11 cellular contexts compared by ENCODE assay signal in genomic region chr2:58107803-58108710, GRCh38.
DNase-seq lines count a peak whose midpoint lies in the region; ATAC-seq lines count a peak whose summit lies in the region.
"Had no signal": no experiment of that assay in that cellular context is flagged by ENCODE, and none has a peak within 500 bp of the region (broad histone marks: within the 10 kb centered on the region; RNA-seq: fewer than 3 reads in every experiment).

No MANE protein-coding gene starts in this region.

- H4K91ac ChIP-seq in trophoblast cell (ENCODE audit: low read depth, low read length), result no peak overlapping the region

- H3K4me3 ChIP-seq in trophoblast cell (ENCODE audit: low read depth, low read length), result no peak overlapping the region

- H3K4me3 Mint-ChIP-seq in effector memory CD8-positive, alpha-beta T cell, result no peak overlapping the region

- H2BK120ac ChIP-seq in trophoblast cell (ENCODE audit: insufficient read depth, low read length, poor library complexity), result no peak overlapping the region

- H3K18ac ChIP-seq in trophoblast cell (ENCODE audit: low read length), result no peak overlapping the region

- H3K27me3 Mint-ChIP-seq in effector memory CD8-positive, alpha-beta T cell, result no peaks in the 10 kb centered on the region

- no peak overlapping the region for H3K27ac Mint-ChIP-seq in effector memory CD8-positive, alpha-beta T cell

- no CpG with 5 or more reads among the region's 10 CpGs for whole genome bisulfite sequencing in trophoblast cell (ENCODE audit: extremely low coverage, insufficient coverage, insufficient read length)

- no peaks in the 10 kb centered on the region for H3K36me3 ChIP-seq in trophoblast cell (ENCODE audit: control insufficient read depth in 1 of 2, insufficient read depth in 2 of 2, low read length in 2 of 2)

- H2BK12ac ChIP-seq in trophoblast cell (ENCODE audit: low read length), result no peak overlapping the region

- no peaks in the 10 kb centered on the region for H3K4me1 ChIP-seq in trophoblast cell (ENCODE audit: control insufficient read depth in 1 of 2, insufficient read depth in 2 of 2, low read length in 2 of 2)

- H4K12ac ChIP-seq in trophoblast cell (ENCODE audit: low read depth, low read length), result no peak overlapping the region

- no peak overlapping the region for H3K14ac ChIP-seq in trophoblast cell (ENCODE audit: low read length)

- H3K4me2 ChIP-seq in trophoblast cell (ENCODE audit: low read length), result no peak overlapping the region
- H3K4me2 ChIP-seq: KMS-11 had no signal

- no peaks in the 10 kb centered on the region for H3K27me3 ChIP-seq in trophoblast cell (ENCODE audit: insufficient read depth, low read length)

- H3K4ac ChIP-seq in trophoblast cell (ENCODE audit: low read depth, low read length), result no peak overlapping the region

- H3K36me3 Mint-ChIP-seq in effector memory CD8-positive, alpha-beta T cell (ENCODE audit: insufficient read depth), result no peaks in the 10 kb centered on the region

- H2BK5ac ChIP-seq in trophoblast cell (ENCODE audit: low read depth, low read length, poor library complexity), result no peak overlapping the region

- peak; percentile 16 for ATAC-seq in effector memory CD8-positive, alpha-beta T cell (replicated peaks)
- ATAC-seq in HG03342 (IDR thresholded peaks at IDR 0.05; ENCODE audit: unreplicated experiment), result no peak
- no peak for ATAC-seq in GM18502 (IDR thresholded peaks at IDR 0.05; ENCODE audit: poor library complexity, unreplicated experiment)

- H3K79me2 ChIP-seq in trophoblast cell (ENCODE audit: control insufficient read depth, insufficient read depth, low read length, poor library complexity), result no peaks in the 10 kb centered on the region

- H3K9me3 ChIP-seq in trophoblast cell (ENCODE audit: insufficient read depth, low read depth, low read length), result no peaks in the 10 kb centered on the region

- H3K9me3 Mint-ChIP-seq in effector memory CD8-positive, alpha-beta T cell, result no peaks in the 10 kb centered on the region

- no peak overlapping the region for H2AK5ac ChIP-seq in trophoblast cell (ENCODE audit: low read length)

- no peak overlapping the region for H2AFZ ChIP-seq in trophoblast cell (ENCODE audit: insufficient read depth, low read length, poor library complexity)

- H4K8ac ChIP-seq in trophoblast cell (ENCODE audit: low read depth, low read length), result no peak overlapping the region

- in situ Hi-C loops in KBM-7 (cut with MboI; ENCODE audit: low pct_unique_long_range_greater_than_20kb, low sequenced_read_pairs), result no loop called here

- H3K27ac ChIP-seq in trophoblast cell (ENCODE audit: low read depth, low read length), result no peak overlapping the region
- H3K27ac ChIP-seq: KMS-11 had no signal

- peak; percentile 49 for DNase-seq in GM03348 (ENCODE audit: low spot score)
- DNase-seq in NOMO-1 (lab: John Stamatoyannopoulos, UW; ENCODE audit: unreplicated experiment in 2 of 2), result peak; percentile 76 to 97
- DNase-seq in effector memory CD8-positive, alpha-beta T cell, result no peak
- peak; percentile 52 to 67 for DNase-seq in trophoblast cell
- no peak for DNase-seq in KBM-7
- DNase-seq in NCI-H345 (lab: John Stamatoyannopoulos, UW), result no peak
- DNase-seq: activated CD4-positive, alpha-beta T cell treated with anti-CD3 and anti-CD28 coated beads for 48 hours; stimulated activated CD4-positive, alpha-beta T cell treated with anti-CD3 and anti-CD28 coated beads, Interleukin-2, amount 100 ng/mL, for 48 hours had no signal

- no peak overlapping the region for H3K9ac ChIP-seq in trophoblast cell (ENCODE audit: low read length)
- H3K9ac ChIP-seq: KMS-11 had no signal

- no peaks in the 10 kb centered on the region for H3K79me1 ChIP-seq in trophoblast cell (ENCODE audit: low read length)

- peaks cover 5 to 10% of the 10 kb centered on the region in 2 donors for H3K4me1 Mint-ChIP-seq in effector memory CD8-positive, alpha-beta T cell (ENCODE audit: low read depth in 2 of 2)

- H3K23ac ChIP-seq in trophoblast cell (ENCODE audit: low read length), result no peak overlapping the region

Comparison
In these comparisons a context has a peak if more than half of its experiments do, and no peak if none do; other contexts are left out.
1. DNase-seq: peak in GM03348 (single experiment), NOMO-1 (2 of 2) and trophoblast cell (2 of 2); none in effector memory CD8-positive, alpha-beta T cell (0 of 3), KBM-7 (single experiment) and NCI-H345 (single experiment).